In the genomic region with DNA sequence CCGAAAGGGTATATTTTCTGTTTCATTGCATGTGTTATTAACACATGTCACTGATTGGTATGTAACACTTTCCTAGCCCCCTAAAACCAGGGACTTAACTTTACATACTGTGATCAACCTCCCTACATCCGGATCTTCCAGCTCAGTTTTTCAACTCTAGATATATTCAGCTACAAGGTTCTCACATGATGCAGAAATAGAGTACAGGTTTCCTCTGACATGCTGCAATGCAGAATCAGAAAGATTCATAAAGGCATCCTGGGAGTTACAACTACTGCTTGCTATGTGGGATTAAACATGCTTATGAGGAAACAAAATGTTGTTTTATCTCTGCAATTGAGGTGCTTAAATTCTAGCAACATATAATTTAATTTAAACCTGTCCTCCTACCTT, we compare ENCODE assay signal across 1 cellular context.
TF ChIP-seq lines count a peak whose summit lies in the region.

No MANE protein-coding gene starts in this region.

TF ChIP-seq in GM12878, 131 proteins besides CTCF, POLR2A, EP300 and RAD21:
- TF ChIP-seq, protein P1, sequence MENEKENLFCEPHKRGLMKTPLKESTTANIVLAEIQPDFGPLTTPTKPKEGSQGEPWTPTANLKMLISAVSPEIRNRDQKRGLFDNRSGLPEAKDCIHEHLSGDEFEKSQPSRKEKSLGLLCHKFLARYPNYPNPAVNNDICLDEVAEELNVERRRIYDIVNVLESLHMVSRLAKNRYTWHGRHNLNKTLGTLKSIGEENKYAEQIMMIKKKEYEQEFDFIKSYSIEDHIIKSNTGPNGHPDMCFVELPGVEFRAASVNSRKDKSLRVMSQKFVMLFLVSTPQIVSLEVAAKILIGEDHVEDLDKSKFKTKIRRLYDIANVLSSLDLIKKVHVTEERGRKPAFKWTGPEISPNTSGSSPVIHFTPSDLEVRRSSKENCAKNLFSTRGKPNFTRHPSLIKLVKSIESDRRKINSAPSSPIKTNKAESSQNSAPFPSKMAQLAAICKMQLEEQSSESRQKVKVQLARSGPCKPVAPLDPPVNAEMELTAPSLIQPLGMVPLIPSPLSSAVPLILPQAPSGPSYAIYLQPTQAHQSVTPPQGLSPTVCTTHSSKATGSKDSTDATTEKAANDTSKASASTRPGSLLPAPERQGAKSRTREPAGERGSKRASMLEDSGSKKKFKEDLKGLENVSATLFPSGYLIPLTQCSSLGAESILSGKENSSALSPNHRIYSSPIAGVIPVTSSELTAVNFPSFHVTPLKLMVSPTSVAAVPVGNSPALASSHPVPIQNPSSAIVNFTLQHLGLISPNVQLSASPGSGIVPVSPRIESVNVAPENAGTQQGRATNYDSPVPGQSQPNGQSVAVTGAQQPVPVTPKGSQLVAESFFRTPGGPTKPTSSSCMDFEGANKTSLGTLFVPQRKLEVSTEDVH (IDR thresholded peaks at IDR 0.05; ENCODE audit: low read depth, partially characterized antibody) = no peak
- TF ChIP-seq NFIC (IDR thresholded peaks at IDR 0.05; ENCODE audit: low read depth, low read length) (no peak), MEF2B (IDR thresholded peaks at IDR 0.05; ENCODE audit: partially characterized antibody, poor library complexity, severe bottlenecking) (no peak), MEF2A (IDR thresholded peaks at IDR 0.05; ENCODE audit: insufficient read depth, low read depth, low read length) (no peak), SMC3 (IDR thresholded peaks at IDR 0.05; ENCODE audit: borderline replicate concordance, low read length) (no peak)
- TF ChIP-seq, protein P2, sequence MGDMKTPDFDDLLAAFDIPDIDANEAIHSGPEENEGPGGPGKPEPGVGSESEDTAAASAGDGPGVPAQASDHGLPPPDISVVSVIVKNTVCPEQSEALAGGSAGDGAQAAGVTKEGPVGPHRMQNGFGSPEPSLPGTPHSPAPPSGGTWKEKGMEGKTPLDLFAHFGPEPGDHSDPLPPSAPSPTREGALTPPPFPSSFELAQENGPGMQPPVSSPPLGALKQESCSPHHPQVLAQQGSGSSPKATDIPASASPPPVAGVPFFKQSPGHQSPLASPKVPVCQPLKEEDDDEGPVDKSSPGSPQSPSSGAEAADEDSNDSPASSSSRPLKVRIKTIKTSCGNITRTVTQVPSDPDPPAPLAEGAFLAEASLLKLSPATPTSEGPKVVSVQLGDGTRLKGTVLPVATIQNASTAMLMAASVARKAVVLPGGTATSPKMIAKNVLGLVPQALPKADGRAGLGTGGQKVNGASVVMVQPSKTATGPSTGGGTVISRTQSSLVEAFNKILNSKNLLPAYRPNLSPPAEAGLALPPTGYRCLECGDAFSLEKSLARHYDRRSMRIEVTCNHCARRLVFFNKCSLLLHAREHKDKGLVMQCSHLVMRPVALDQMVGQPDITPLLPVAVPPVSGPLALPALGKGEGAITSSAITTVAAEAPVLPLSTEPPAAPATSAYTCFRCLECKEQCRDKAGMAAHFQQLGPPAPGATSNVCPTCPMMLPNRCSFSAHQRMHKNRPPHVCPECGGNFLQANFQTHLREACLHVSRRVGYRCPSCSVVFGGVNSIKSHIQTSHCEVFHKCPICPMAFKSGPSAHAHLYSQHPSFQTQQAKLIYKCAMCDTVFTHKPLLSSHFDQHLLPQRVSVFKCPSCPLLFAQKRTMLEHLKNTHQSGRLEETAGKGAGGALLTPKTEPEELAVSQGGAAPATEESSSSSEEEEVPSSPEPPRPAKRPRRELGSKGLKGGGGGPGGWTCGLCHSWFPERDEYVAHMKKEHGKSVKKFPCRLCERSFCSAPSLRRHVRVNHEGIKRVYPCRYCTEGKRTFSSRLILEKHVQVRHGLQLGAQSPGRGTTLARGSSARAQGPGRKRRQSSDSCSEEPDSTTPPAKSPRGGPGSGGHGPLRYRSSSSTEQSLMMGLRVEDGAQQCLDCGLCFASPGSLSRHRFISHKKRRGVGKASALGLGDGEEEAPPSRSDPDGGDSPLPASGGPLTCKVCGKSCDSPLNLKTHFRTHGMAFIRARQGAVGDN (IDR thresholded peaks at IDR 0.05) = no peak
- TF ChIP-seq, protein P3, sequence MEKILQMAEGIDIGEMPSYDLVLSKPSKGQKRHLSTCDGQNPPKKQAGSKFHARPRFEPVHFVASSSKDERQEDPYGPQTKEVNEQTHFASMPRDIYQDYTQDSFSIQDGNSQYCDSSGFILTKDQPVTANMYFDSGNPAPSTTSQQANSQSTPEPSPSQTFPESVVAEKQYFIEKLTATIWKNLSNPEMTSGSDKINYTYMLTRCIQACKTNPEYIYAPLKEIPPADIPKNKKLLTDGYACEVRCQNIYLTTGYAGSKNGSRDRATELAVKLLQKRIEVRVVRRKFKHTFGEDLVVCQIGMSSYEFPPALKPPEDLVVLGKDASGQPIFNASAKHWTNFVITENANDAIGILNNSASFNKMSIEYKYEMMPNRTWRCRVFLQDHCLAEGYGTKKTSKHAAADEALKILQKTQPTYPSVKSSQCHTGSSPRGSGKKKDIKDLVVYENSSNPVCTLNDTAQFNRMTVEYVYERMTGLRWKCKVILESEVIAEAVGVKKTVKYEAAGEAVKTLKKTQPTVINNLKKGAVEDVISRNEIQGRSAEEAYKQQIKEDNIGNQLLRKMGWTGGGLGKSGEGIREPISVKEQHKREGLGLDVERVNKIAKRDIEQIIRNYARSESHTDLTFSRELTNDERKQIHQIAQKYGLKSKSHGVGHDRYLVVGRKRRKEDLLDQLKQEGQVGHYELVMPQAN (conservative IDR thresholded peaks at IDR 0.05) = no peak
- TF ChIP-seq, protein P4, sequence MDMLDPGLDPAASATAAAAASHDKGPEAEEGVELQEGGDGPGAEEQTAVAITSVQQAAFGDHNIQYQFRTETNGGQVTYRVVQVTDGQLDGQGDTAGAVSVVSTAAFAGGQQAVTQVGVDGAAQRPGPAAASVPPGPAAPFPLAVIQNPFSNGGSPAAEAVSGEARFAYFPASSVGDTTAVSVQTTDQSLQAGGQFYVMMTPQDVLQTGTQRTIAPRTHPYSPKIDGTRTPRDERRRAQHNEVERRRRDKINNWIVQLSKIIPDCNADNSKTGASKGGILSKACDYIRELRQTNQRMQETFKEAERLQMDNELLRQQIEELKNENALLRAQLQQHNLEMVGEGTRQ (IDR thresholded peaks at IDR 0.05; ENCODE audit: borderline replicate concordance, low read depth, low read length) = no peak
- TF ChIP-seq, protein P5, sequence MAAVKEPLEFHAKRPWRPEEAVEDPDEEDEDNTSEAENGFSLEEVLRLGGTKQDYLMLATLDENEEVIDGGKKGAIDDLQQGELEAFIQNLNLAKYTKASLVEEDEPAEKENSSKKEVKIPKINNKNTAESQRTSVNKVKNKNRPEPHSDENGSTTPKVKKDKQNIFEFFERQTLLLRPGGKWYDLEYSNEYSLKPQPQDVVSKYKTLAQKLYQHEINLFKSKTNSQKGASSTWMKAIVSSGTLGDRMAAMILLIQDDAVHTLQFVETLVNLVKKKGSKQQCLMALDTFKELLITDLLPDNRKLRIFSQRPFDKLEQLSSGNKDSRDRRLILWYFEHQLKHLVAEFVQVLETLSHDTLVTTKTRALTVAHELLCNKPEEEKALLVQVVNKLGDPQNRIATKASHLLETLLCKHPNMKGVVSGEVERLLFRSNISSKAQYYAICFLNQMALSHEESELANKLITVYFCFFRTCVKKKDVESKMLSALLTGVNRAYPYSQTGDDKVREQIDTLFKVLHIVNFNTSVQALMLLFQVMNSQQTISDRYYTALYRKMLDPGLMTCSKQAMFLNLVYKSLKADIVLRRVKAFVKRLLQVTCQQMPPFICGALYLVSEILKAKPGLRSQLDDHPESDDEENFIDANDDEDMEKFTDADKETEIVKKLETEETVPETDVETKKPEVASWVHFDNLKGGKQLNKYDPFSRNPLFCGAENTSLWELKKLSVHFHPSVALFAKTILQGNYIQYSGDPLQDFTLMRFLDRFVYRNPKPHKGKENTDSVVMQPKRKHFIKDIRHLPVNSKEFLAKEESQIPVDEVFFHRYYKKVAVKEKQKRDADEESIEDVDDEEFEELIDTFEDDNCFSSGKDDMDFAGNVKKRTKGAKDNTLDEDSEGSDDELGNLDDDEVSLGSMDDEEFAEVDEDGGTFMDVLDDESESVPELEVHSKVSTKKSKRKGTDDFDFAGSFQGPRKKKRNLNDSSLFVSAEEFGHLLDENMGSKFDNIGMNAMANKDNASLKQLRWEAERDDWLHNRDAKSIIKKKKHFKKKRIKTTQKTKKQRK (IDR thresholded peaks at IDR 0.05; ENCODE audit: low read depth, low read length) = no peak
